ENCODE assay signal across 1 cellular context in the genomic region with DNA sequence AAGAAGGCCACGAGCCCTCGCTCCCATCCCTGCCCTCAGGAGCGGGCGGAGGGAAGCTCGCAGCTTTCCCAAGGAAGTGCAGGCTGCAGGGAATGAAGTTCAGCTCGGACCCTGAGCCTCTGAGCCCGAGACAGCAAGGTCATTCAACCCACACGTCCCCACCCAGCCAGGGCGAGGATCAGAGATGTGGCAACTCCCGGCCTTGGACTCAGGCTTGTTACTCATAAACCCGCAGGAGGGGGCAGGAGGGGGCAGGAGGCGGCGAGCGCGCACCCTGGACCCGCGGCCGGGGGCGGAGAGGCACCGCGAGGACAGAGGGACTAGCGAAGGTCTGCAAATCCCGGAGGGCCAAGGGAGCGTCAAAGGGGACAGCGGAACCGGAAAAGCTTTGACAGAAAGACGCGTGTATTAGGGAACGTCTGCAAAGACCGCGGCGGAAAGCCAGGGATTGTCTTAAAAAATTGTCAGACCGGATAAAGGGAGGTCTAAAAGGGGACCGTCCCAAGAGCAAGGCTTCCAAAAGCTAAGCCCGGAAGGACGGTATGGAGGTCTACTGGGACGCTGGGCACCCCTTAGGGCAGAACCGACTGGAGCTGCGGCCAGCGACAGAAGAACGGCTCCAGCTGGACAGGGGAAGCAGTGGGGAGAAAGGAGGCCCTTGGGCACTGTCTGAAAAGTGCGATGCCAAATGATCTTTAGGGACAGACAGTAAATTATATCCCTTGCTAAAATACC.
TF ChIP-seq lines count a peak whose summit lies in the region.

No MANE protein-coding gene starts in this region.

TF ChIP-seq in GM12878, 131 proteins besides CTCF, POLR2A, EP300 and RAD21 (continues in another document):
- no peak for TF ChIP-seq YBX1 (IDR thresholded peaks at IDR 0.05)
- TF ChIP-seq BMI1 (IDR thresholded peaks at IDR 0.05; ENCODE audit: borderline replicate concordance), result no peak
- peak; percentile 59; the same call in 1 of the 2 replicates for TF ChIP-seq SMARCA5 (IDR thresholded peaks at IDR 0.05)
- TF ChIP-seq, protein P1, sequence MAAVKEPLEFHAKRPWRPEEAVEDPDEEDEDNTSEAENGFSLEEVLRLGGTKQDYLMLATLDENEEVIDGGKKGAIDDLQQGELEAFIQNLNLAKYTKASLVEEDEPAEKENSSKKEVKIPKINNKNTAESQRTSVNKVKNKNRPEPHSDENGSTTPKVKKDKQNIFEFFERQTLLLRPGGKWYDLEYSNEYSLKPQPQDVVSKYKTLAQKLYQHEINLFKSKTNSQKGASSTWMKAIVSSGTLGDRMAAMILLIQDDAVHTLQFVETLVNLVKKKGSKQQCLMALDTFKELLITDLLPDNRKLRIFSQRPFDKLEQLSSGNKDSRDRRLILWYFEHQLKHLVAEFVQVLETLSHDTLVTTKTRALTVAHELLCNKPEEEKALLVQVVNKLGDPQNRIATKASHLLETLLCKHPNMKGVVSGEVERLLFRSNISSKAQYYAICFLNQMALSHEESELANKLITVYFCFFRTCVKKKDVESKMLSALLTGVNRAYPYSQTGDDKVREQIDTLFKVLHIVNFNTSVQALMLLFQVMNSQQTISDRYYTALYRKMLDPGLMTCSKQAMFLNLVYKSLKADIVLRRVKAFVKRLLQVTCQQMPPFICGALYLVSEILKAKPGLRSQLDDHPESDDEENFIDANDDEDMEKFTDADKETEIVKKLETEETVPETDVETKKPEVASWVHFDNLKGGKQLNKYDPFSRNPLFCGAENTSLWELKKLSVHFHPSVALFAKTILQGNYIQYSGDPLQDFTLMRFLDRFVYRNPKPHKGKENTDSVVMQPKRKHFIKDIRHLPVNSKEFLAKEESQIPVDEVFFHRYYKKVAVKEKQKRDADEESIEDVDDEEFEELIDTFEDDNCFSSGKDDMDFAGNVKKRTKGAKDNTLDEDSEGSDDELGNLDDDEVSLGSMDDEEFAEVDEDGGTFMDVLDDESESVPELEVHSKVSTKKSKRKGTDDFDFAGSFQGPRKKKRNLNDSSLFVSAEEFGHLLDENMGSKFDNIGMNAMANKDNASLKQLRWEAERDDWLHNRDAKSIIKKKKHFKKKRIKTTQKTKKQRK (IDR thresholded peaks at IDR 0.05; ENCODE audit: low read depth, low read length), result no peak
- TF ChIP-seq, protein P2, sequence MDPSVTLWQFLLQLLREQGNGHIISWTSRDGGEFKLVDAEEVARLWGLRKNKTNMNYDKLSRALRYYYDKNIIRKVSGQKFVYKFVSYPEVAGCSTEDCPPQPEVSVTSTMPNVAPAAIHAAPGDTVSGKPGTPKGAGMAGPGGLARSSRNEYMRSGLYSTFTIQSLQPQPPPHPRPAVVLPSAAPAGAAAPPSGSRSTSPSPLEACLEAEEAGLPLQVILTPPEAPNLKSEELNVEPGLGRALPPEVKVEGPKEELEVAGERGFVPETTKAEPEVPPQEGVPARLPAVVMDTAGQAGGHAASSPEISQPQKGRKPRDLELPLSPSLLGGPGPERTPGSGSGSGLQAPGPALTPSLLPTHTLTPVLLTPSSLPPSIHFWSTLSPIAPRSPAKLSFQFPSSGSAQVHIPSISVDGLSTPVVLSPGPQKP (IDR thresholded peaks at IDR 0.05; ENCODE audit: low read depth, low read length), result peak; percentile 19; the same call in 1 of the 2 replicates
- no peak for TF ChIP-seq ZNF274 (IDR thresholded peaks at IDR 0.05; ENCODE audit: insufficient read depth, insufficient read length)
- no peak for TF ChIP-seq MYC (IDR thresholded peaks at IDR 0.05; ENCODE audit: insufficient read depth, insufficient read length, insufficient replicate concordance, low read length, severe bottlenecking)
- no peak for TF ChIP-seq KAT2A (conservative IDR thresholded peaks at IDR 0.05; ENCODE audit: control insufficient read depth, low read depth, low read length)
- no peak for TF ChIP-seq HDAC2 (IDR thresholded peaks at IDR 0.05)
- TF ChIP-seq SMAD1 (IDR thresholded peaks at IDR 0.05; ENCODE audit: low read depth, partially characterized antibody), result peak; percentile 57
- TF ChIP-seq, protein P3, sequence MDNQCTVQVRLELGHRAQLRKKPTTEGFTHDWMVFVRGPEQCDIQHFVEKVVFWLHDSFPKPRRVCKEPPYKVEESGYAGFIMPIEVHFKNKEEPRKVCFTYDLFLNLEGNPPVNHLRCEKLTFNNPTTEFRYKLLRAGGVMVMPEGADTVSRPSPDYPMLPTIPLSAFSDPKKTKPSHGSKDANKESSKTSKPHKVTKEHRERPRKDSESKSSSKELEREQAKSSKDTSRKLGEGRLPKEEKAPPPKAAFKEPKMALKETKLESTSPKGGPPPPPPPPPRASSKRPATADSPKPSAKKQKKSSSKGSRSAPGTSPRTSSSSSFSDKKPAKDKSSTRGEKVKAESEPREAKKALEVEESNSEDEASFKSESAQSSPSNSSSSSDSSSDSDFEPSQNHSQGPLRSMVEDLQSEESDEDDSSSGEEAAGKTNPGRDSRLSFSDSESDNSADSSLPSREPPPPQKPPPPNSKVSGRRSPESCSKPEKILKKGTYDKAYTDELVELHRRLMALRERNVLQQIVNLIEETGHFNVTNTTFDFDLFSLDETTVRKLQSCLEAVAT (IDR thresholded peaks at IDR 0.05), result peak; percentile 79; the same call in 1 of the 2 replicates
- TF ChIP-seq RELA (IDR thresholded peaks at IDR 0.05; ENCODE audit: borderline replicate concordance, partially characterized antibody), result no peak
- no peak for TF ChIP-seq ZZZ3 (IDR thresholded peaks at IDR 0.05; ENCODE audit: control insufficient read depth, insufficient read length, low read depth)
- TF ChIP-seq, protein P4, sequence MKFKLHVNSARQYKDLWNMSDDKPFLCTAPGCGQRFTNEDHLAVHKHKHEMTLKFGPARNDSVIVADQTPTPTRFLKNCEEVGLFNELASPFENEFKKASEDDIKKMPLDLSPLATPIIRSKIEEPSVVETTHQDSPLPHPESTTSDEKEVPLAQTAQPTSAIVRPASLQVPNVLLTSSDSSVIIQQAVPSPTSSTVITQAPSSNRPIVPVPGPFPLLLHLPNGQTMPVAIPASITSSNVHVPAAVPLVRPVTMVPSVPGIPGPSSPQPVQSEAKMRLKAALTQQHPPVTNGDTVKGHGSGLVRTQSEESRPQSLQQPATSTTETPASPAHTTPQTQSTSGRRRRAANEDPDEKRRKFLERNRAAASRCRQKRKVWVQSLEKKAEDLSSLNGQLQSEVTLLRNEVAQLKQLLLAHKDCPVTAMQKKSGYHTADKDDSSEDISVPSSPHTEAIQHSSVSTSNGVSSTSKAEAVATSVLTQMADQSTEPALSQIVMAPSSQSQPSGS (IDR thresholded peaks at IDR 0.05; ENCODE audit: low read length), result no peak; the same call in 1 of the 2 replicates
- TF ChIP-seq PML (IDR thresholded peaks at IDR 0.05; ENCODE audit: low read length), result peak; percentile 91; the same call in 1 of the 2 replicates
- no peak for TF ChIP-seq NFIC (IDR thresholded peaks at IDR 0.05; ENCODE audit: low read depth, low read length)
- no peak for TF ChIP-seq RCOR1 (conservative IDR thresholded peaks at IDR 0.05; ENCODE audit: low read depth, low read length)
- TF ChIP-seq MTA3 (IDR thresholded peaks at IDR 0.05; ENCODE audit: borderline replicate concordance, low read length), result no peak
- TF ChIP-seq ATF7 (IDR thresholded peaks at IDR 0.05; ENCODE audit: low read depth), result peak; percentile 40; the same call in 1 of the 2 replicates
- TF ChIP-seq CBFB (IDR thresholded peaks at IDR 0.05; ENCODE audit: low read depth), result peak; percentile 65
- peak; percentile 92 for TF ChIP-seq NBN (IDR thresholded peaks at IDR 0.05)
- TF ChIP-seq LARP7 (IDR thresholded peaks at IDR 0.05), result peak; percentile 65; the same call in 1 of the 2 replicates
- TF ChIP-seq SUZ12 (IDR thresholded peaks at IDR 0.05; ENCODE audit: unreplicated experiment), result no peak
- TF ChIP-seq, protein P5, sequence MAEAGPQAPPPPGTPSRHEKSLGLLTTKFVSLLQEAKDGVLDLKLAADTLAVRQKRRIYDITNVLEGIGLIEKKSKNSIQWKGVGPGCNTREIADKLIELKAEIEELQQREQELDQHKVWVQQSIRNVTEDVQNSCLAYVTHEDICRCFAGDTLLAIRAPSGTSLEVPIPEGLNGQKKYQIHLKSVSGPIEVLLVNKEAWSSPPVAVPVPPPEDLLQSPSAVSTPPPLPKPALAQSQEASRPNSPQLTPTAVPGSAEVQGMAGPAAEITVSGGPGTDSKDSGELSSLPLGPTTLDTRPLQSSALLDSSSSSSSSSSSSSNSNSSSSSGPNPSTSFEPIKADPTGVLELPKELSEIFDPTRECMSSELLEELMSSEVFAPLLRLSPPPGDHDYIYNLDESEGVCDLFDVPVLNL (IDR thresholded peaks at IDR 0.05; ENCODE audit: low read depth, low read length), result no peak
- no peak for TF ChIP-seq MYB (IDR thresholded peaks at IDR 0.05; ENCODE audit: borderline replicate concordance, low read depth, low read length)
- peak; percentile 92 for TF ChIP-seq POLR2AphosphoS5 (IDR thresholded peaks at IDR 0.05; ENCODE audit: low read length)
- 0 out of 2 replicates have a peak, but pooled peaks have one; percentile 11 for TF ChIP-seq TCF12 (IDR thresholded peaks at IDR 0.05; ENCODE audit: low read depth, low read length)
- peak; percentile 64; the same call in 1 of the 2 replicates for TF ChIP-seq ASH2L (IDR thresholded peaks at IDR 0.05; ENCODE audit: borderline replicate concordance, low read depth)
- TF ChIP-seq, protein P6, sequence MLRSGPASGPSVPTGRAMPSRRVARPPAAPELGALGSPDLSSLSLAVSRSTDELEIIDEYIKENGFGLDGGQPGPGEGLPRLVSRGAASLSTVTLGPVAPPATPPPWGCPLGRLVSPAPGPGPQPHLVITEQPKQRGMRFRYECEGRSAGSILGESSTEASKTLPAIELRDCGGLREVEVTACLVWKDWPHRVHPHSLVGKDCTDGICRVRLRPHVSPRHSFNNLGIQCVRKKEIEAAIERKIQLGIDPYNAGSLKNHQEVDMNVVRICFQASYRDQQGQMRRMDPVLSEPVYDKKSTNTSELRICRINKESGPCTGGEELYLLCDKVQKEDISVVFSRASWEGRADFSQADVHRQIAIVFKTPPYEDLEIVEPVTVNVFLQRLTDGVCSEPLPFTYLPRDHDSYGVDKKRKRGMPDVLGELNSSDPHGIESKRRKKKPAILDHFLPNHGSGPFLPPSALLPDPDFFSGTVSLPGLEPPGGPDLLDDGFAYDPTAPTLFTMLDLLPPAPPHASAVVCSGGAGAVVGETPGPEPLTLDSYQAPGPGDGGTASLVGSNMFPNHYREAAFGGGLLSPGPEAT (IDR thresholded peaks at IDR 0.05; ENCODE audit: low read depth), result peak; percentile 98
- TF ChIP-seq, protein P7, sequence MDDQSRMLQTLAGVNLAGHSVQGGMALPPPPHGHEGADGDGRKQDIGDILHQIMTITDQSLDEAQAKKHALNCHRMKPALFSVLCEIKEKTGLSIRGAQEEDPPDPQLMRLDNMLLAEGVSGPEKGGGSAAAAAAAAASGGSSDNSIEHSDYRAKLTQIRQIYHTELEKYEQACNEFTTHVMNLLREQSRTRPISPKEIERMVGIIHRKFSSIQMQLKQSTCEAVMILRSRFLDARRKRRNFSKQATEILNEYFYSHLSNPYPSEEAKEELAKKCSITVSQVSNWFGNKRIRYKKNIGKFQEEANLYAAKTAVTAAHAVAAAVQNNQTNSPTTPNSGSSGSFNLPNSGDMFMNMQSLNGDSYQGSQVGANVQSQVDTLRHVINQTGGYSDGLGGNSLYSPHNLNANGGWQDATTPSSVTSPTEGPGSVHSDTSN (IDR thresholded peaks at IDR 0.05; ENCODE audit: insufficient replicate concordance, low read depth, low read length), result no peak
- TF ChIP-seq, protein P8, sequence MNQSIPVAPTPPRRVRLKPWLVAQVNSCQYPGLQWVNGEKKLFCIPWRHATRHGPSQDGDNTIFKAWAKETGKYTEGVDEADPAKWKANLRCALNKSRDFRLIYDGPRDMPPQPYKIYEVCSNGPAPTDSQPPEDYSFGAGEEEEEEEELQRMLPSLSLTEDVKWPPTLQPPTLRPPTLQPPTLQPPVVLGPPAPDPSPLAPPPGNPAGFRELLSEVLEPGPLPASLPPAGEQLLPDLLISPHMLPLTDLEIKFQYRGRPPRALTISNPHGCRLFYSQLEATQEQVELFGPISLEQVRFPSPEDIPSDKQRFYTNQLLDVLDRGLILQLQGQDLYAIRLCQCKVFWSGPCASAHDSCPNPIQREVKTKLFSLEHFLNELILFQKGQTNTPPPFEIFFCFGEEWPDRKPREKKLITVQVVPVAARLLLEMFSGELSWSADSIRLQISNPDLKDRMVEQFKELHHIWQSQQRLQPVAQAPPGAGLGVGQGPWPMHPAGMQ (IDR thresholded peaks at IDR 0.05; ENCODE audit: borderline replicate concordance), result no peak
- TF ChIP-seq ZBED1 (IDR thresholded peaks at IDR 0.05; ENCODE audit: borderline replicate concordance), result no peak
- TF ChIP-seq CHD2 (IDR thresholded peaks at IDR 0.05; ENCODE audit: borderline replicate concordance, low read depth, low read length), result peak; percentile 77; the same call in 1 of the 2 replicates
- TF ChIP-seq KLF5 (IDR thresholded peaks at IDR 0.05; ENCODE audit: partially characterized antibody), result no peak
- TF ChIP-seq, protein P9, sequence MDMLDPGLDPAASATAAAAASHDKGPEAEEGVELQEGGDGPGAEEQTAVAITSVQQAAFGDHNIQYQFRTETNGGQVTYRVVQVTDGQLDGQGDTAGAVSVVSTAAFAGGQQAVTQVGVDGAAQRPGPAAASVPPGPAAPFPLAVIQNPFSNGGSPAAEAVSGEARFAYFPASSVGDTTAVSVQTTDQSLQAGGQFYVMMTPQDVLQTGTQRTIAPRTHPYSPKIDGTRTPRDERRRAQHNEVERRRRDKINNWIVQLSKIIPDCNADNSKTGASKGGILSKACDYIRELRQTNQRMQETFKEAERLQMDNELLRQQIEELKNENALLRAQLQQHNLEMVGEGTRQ (IDR thresholded peaks at IDR 0.05; ENCODE audit: borderline replicate concordance, low read depth, low read length), result no peak
- no peak for TF ChIP-seq CBX3 (IDR thresholded peaks at IDR 0.05; ENCODE audit: borderline replicate concordance, low read depth)
- no peak for TF ChIP-seq ZNF217 (IDR thresholded peaks at IDR 0.05)
- peak; percentile 51 for TF ChIP-seq CREM (IDR thresholded peaks at IDR 0.05; ENCODE audit: low read depth)
- no peak for TF ChIP-seq SMC3 (IDR thresholded peaks at IDR 0.05; ENCODE audit: borderline replicate concordance, low read length)
- peak; percentile 67 for TF ChIP-seq MEF2B (IDR thresholded peaks at IDR 0.05; ENCODE audit: partially characterized antibody, poor library complexity, severe bottlenecking)
- TF ChIP-seq IKZF2 (IDR thresholded peaks at IDR 0.05), result peak; percentile 52 to 67
- TF ChIP-seq, protein P10, sequence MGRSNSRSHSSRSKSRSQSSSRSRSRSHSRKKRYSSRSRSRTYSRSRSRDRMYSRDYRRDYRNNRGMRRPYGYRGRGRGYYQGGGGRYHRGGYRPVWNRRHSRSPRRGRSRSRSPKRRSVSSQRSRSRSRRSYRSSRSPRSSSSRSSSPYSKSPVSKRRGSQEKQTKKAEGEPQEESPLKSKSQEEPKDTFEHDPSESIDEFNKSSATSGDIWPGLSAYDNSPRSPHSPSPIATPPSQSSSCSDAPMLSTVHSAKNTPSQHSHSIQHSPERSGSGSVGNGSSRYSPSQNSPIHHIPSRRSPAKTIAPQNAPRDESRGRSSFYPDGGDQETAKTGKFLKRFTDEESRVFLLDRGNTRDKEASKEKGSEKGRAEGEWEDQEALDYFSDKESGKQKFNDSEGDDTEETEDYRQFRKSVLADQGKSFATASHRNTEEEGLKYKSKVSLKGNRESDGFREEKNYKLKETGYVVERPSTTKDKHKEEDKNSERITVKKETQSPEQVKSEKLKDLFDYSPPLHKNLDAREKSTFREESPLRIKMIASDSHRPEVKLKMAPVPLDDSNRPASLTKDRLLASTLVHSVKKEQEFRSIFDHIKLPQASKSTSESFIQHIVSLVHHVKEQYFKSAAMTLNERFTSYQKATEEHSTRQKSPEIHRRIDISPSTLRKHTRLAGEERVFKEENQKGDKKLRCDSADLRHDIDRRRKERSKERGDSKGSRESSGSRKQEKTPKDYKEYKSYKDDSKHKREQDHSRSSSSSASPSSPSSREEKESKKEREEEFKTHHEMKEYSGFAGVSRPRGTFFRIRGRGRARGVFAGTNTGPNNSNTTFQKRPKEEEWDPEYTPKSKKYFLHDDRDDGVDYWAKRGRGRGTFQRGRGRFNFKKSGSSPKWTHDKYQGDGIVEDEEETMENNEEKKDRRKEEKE (IDR thresholded peaks at IDR 0.05), result no peak
- no peak; the same call in 1 of the 2 replicates for TF ChIP-seq SPI1 (IDR thresholded peaks at IDR 0.05; ENCODE audit: borderline replicate concordance, insufficient read depth, low read depth, low read length)
